Comparison of ENCODE assay signal across 9 cellular contexts in genomic region chr15:62164500-62165028, GRCh38. TPM values are rescaled to one million over a fixed set of nuclear protein-coding genes. Genes with fewer than 3 reads are reported as not detected.
DNase-seq lines count a peak whose midpoint lies in the region; ATAC-seq lines count a peak whose summit lies in the region.
"Had no signal": no experiment of that assay in that cellular context is flagged by ENCODE, and none has a peak within 500 bp of the region (broad histone marks: within the 10 kb centered on the region; RNA-seq: fewer than 3 reads in every experiment).

No MANE protein-coding gene starts in this region.

- no peaks in the 10 kb centered on the region for H3K9me3 Mint-ChIP-seq in activated naive CD4-positive, alpha-beta T cell treated with anti-CD3 and anti-CD28 coated beads, Interleukin-2, amount 50 U/mL, for 72 hours
- H3K9me3 Mint-ChIP-seq in stimulated activated memory B cell treated with anti-CD40 and anti-IgM and Interleukin-4, amounts not matched to agents 10 μg/mL and 1 μg/mL and 100 μg/mL, for 72 hours: no peaks in the 10 kb centered on the region
- H3K9me3 Mint-ChIP-seq: IgD-negative memory B cell had no signal

- peaks cover 0 to 16% of the 10 kb centered on the region in 2 donors for H3K36me3 Mint-ChIP-seq in activated naive CD4-positive, alpha-beta T cell treated with anti-CD3 and anti-CD28 coated beads, Interleukin-2, amount 50 U/mL, for 72 hours
- H3K36me3 Mint-ChIP-seq in stimulated activated memory B cell treated with anti-CD40 and anti-IgM and Interleukin-4, amounts not matched to agents 10 μg/mL and 1 μg/mL and 100 μg/mL, for 72 hours: no peaks in the 10 kb centered on the region
- H3K36me3 Mint-ChIP-seq: IgD-negative memory B cell had no signal

- H3K4me1 Mint-ChIP-seq in stimulated activated memory B cell treated with anti-CD40 and anti-IgM and Interleukin-4, amounts not matched to agents 10 μg/mL and 1 μg/mL and 100 μg/mL, for 72 hours: peaks cover 17% of the 10 kb centered on the region

- H3K27me3 ChIP-seq in iPS-15b (ENCODE audit: control insufficient read depth, insufficient read depth, low read length): peaks cover 63% of the 10 kb centered on the region

- H3K36me3 ChIP-seq in iPS-15b (ENCODE audit: control insufficient read depth, insufficient read depth, low read length): no peaks in the 10 kb centered on the region

- no peaks in the 10 kb centered on the region for H3K9me3 ChIP-seq in iPS-15b (ENCODE audit: control insufficient read depth, insufficient read depth, low read length)

- H3K27me3 Mint-ChIP-seq in stimulated activated memory B cell treated with anti-CD40 and anti-IgM and Interleukin-4, amounts not matched to agents 10 μg/mL and 1 μg/mL and 100 μg/mL, for 72 hours: peaks cover 48% of the 10 kb centered on the region

- DNase-seq in DMS53 (lab: John Stamatoyannopoulos, UW) (peak; percentile 70), DMS53 treated with DMSO at 0.1 percent for 48 hours (lab: John Stamatoyannopoulos, UW; ENCODE audit: unreplicated experiment) (no peak)
- DNase-seq in activated naive CD4-positive, alpha-beta T cell treated with anti-CD3 and anti-CD28 coated beads, Interleukin-2, amount 50 U/mL, for 72 hours (ENCODE audit: low spot score in 2 of 2): peak in 1 of 2 donors; percentile 35

- ATAC-seq in activated naive CD4-positive, alpha-beta T cell treated with anti-CD3 and anti-CD28 coated beads, Interleukin-2, amount 50 U/mL, for 72 hours: peak; percentile 53 to 84
- peak; percentile 31 for ATAC-seq in stimulated activated memory B cell treated with anti-CD40 and anti-IgM and Interleukin-4, amounts not matched to agents 10 μg/mL and 1 μg/mL and 100 μg/mL, for 72 hours
- ATAC-seq in HG02981 (IDR thresholded peaks at IDR 0.05; ENCODE audit: unreplicated experiment) (no peak), HG02571 (IDR thresholded peaks at IDR 0.05; ENCODE audit: unreplicated experiment) (no peak), GM18498 (IDR thresholded peaks at IDR 0.05; ENCODE audit: unreplicated experiment) (no peak)

- no peak overlapping the region for H3K27ac Mint-ChIP-seq in activated naive CD4-positive, alpha-beta T cell treated with anti-CD3 and anti-CD28 coated beads, Interleukin-2, amount 50 U/mL, for 72 hours
- H3K27ac Mint-ChIP-seq in stimulated activated memory B cell treated with anti-CD40 and anti-IgM and Interleukin-4, amounts not matched to agents 10 μg/mL and 1 μg/mL and 100 μg/mL, for 72 hours: no peak overlapping the region
- H3K27ac Mint-ChIP-seq: IgD-negative memory B cell had no signal

- H3K4me3 Mint-ChIP-seq in stimulated activated memory B cell treated with anti-CD40 and anti-IgM and Interleukin-4, amounts not matched to agents 10 μg/mL and 1 μg/mL and 100 μg/mL, for 72 hours: peak overlapping the region; percentile 53

- no peaks in the 10 kb centered on the region for H3K4me1 ChIP-seq in iPS-15b (ENCODE audit: control insufficient read depth, insufficient read depth, low read length)

- no peak overlapping the region for H3K9ac ChIP-seq in iPS-15b (ENCODE audit: low read depth, low read length)

- peak overlapping the region; percentile 66 for H3K4me3 ChIP-seq in iPS-15b (ENCODE audit: low read depth, low read length)

RNA-seq across cellular contexts. Expression of gene C2CD4B, which starts 0.5 kb away (rescaled TPM):
- under 1 TPM in 1 of 2 donors, not detected in 1; 0.16 TPM for total RNA-seq in activated naive CD4-positive, alpha-beta T cell treated with anti-CD3 and anti-CD28 coated beads, Interleukin-2, amount 50 U/mL, for 72 hours

Comparison
In these comparisons a context has a peak if more than half of its experiments do, and no peak if none do; other contexts are left out.
1. ATAC-seq: peak in activated naive CD4-positive, alpha-beta T cell treated with anti-CD3 and anti-CD28 coated beads, Interleukin-2, amount 50 U/mL, for 72 hours (2 of 2) and stimulated activated memory B cell treated with anti-CD40 and anti-IgM and Interleukin-4, amounts not matched to agents 10 μg/mL and 1 μg/mL and 100 μg/mL, for 72 hours (single experiment); none in HG02981 (single experiment), HG02571 (single experiment) and GM18498 (single experiment).